In genomic region chr2:39620067-39620466, GRCh38 we compare ENCODE assay signal across 8 cellular contexts. TPM values are rescaled to one million over a fixed set of nuclear protein-coding genes. Genes with fewer than 3 reads are reported as not detected.
DNase-seq lines count a peak whose midpoint lies in the region; ATAC-seq and TF ChIP-seq lines count a peak whose summit lies in the region.

No MANE protein-coding gene starts in this region.

- ATAC-seq in lung (ENCODE audit: insufficient read depth, low FRiP score) (no peak), GM21390 (IDR thresholded peaks at IDR 0.05; ENCODE audit: unreplicated experiment) (no peak)

- H3K4me1 ChIP-seq in BLaER1 (peaks cover 16% of the 10 kb centered on the region), lung (ENCODE audit: control insufficient read depth in 2 of 2, insufficient read depth in 2 of 2, low read length in 2 of 2) (peaks cover 0 to 4% of the 10 kb centered on the region in 2 donors)

- in situ Hi-C loops in astrocyte of the cerebellum (cut with HindIII; ENCODE audit: low sequenced_read_pairs), result no loop called here

- H3K9me3 ChIP-seq in BLaER1 (no peaks in the 10 kb centered on the region), lung (ENCODE audit: control insufficient read depth in 2 of 2, insufficient read depth in 1 of 2, low read length in 1 of 2) (no peaks in the 10 kb centered on the region)

- no peaks in the 10 kb centered on the region for H4K20me1 ChIP-seq in BLaER1

- no peak overlapping the region for H3K27ac ChIP-seq in BLaER1
- H3K27ac ChIP-seq in lung (ENCODE audit: low read depth in 1 of 2, low read length in 1 of 2), result no peak overlapping the region

- H3K4me2 ChIP-seq in BLaER1, result peak overlapping the region; percentile 33

- WGBS in lung, 2 donors, result 6 to 18% methylated on average over 6 of the region's 6 CpGs

- no peaks in the 10 kb centered on the region for H3K36me3 ChIP-seq in BLaER1
- H3K36me3 ChIP-seq in lung (ENCODE audit: control insufficient read depth in 2 of 2, insufficient read depth in 2 of 2, low read length in 2 of 2), result no peaks in the 10 kb centered on the region

- DNase-seq in Kasumi-1 (lab: John Stamatoyannopoulos, UW) (peak; percentile 91 to 93), astrocyte of the cerebellum (ENCODE audit: low read depth) (peak; percentile 90), lung (ENCODE audit: low spot score) (peak; percentile 54), putamen (ENCODE audit: low spot score) (no peak), cerebellar nuclear complex (lab: John Stamatoyannopoulos, UW) (no peak), 8988T (no peak)

- H3K27me3 ChIP-seq in BLaER1, result no peaks in the 10 kb centered on the region
- H3K27me3 ChIP-seq in lung (ENCODE audit: control insufficient read depth, insufficient read depth), result no peaks in the 10 kb centered on the region

- TF ChIP-seq CTCF in astrocyte of the cerebellum (IDR thresholded peaks at IDR 0.05; ENCODE audit: low read depth, low read length, missing control alignments) (no peak), lung (IDR thresholded peaks at IDR 0.05; ENCODE audit: control extremely low read depth, extremely low read depth) (no peak)

- H3K4me3 ChIP-seq in BLaER1 (no peak overlapping the region), astrocyte of the cerebellum (ENCODE audit: low read depth, low read length) (no peak overlapping the region), lung (no peak overlapping the region)

- no peak overlapping the region for H3K9ac ChIP-seq in BLaER1

RNA-seq across cellular contexts. Expression of gene TMEM178A, which starts 45.6 kb away (rescaled TPM):
- total RNA-seq in lung, result 1 to 10 TPM; 2.5 to 4.0 TPM
- 1 to 10 TPM; 1.4 to 4.8 TPM for polyA plus RNA-seq in lung

Comparison
In these comparisons a context has a peak if more than half of its experiments do, and no peak if none do; other contexts are left out.
1. DNase-seq: peak in Kasumi-1 (2 of 2), astrocyte of the cerebellum (single experiment) and lung (single experiment); none in putamen (single experiment), cerebellar nuclear complex (0 of 2) and 8988T (single experiment).